25 cellular contexts compared by ENCODE assay signal in the genomic region with DNA sequence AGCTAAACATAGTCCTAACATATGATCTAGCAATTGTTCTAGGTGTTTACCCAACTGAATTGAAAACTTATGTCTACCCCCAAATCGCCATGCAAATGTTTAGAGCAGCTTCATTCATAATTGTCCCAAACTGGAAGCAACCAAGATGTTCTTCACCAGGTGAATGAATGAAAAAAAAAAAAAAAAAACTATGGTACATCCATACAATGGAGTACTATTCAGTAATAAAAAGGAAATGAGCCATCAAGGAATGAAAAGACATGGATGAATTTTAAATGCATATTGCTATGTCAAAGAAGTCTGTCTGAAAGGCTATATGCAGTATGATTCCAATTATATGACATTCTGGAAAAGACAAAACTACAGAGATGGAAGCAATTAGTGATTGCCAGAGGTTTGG.
"Had no signal": no experiment of that assay in that cellular context is flagged by ENCODE, and none has a peak within 500 bp of the region (broad histone marks: within the 10 kb centered on the region; RNA-seq: fewer than 3 reads in every experiment).

No MANE protein-coding gene starts in this region.

- H3K4me1 Mint-ChIP-seq: naive B cell, nephron had no signal

- H3K9me3 Mint-ChIP-seq: dendritic cell treated with granulocyte-macrophage colony-stimulating factor and Interleukin-4, amounts not matched to agents 40 ng/mL and 50 ng/mL, for 4 days had no signal

- H3K27ac ChIP-seq: esophagus squamous epithelium, lower lobe of right lung, neural progenitor cell, prostate gland, right atrium auricular region, suprapubic skin, upper lobe of right lung, uterus had no signal

- H3K4me1 ChIP-seq: lower lobe of right lung, neural progenitor cell, prostate gland, right atrium auricular region, suprapubic skin, upper lobe of right lung, uterus had no signal

- H3K36me3 ChIP-seq: esophagus squamous epithelium, lower lobe of right lung, neural progenitor cell, prostate gland, right atrium auricular region, suprapubic skin, transverse colon, upper lobe of right lung, uterus had no signal

- H3K9me3 ChIP-seq: esophagus squamous epithelium, lower lobe of right lung, prostate gland, suprapubic skin, transverse colon, upper lobe of right lung, uterus had no signal

- ATAC-seq: left ventricle myocardium superior; lower lobe of right lung; sciatic nerve; stimulated activated naive CD8-positive, alpha-beta T cell treated with anti-CD3 and anti-CD28 coated beads, Interleukin-15, amount 100 ng/mL, for 72 hours; upper lobe of right lung had no signal

- H3K4me3 Mint-ChIP-seq: dendritic cell treated with granulocyte-macrophage colony-stimulating factor and Interleukin-4, amounts not matched to agents 40 ng/mL and 50 ng/mL, for 4 days; endodermal cell; naive B cell; nephron; neural progenitor cell; stimulated activated naive CD8-positive, alpha-beta T cell treated with anti-CD3 and anti-CD28 coated beads, Interleukin-15, amount 100 ng/mL, for 72 hours had no signal

- H3K27me3 ChIP-seq: esophagus squamous epithelium, neural progenitor cell, right atrium auricular region, suprapubic skin, transverse colon, upper lobe of right lung, uterus had no signal

- H3K4me3 ChIP-seq: esophagus squamous epithelium, lower lobe of right lung, neural progenitor cell, prostate gland, right atrium auricular region, smooth muscle cell, suprapubic skin, transverse colon, upper lobe of right lung, uterus had no signal

- DNase-seq: effector CD8-positive, alpha-beta T cell; endodermal cell; erythroblast; esophagus squamous epithelium; head of caudate nucleus; left ventricle myocardium superior; lower lobe of right lung; naive B cell; stimulated activated CD4-positive, alpha-beta T cell treated with anti-CD3 and anti-CD28 coated beads, Interleukin-12 subunit alpha, Interleukin-12 subunit beta, amount 100 ng/mL, for 4 hours; stimulated activated CD4-positive, alpha-beta T cell treated with anti-CD3 and anti-CD28 coated beads, Interleukin-1b, Interleukin-23, amount 100 ng/mL, for 48 hours; stimulated activated CD4-positive, alpha-beta T cell treated with anti-CD3 and anti-CD28 coated beads, Interleukin-4, amount 100 ng/mL, for 1 hour; stimulated activated CD8-positive, alpha-beta memory T cell treated with anti-CD3 and anti-CD28 coated beads, Interleukin-4, amount 100 ng/mL, for 48 hours; stimulated activated naive CD4-positive, alpha-beta T cell; stimulated activated naive CD8-positive, alpha-beta T cell treated with anti-CD3 and anti-CD28 coated beads, Interleukin-15, amount 100 ng/mL, for 72 hours; transverse colon; upper lobe of right lung; uterus had no signal

- H3K27ac Mint-ChIP-seq: dendritic cell treated with granulocyte-macrophage colony-stimulating factor and Interleukin-4, amounts not matched to agents 40 ng/mL and 50 ng/mL, for 4 days; endodermal cell; naive B cell; nephron; neural progenitor cell; stimulated activated naive CD8-positive, alpha-beta T cell treated with anti-CD3 and anti-CD28 coated beads, Interleukin-15, amount 100 ng/mL, for 72 hours had no signal

- H3K36me3 Mint-ChIP-seq: neural progenitor cell had no signal

- H3K27me3 Mint-ChIP-seq: dendritic cell treated with granulocyte-macrophage colony-stimulating factor and Interleukin-4, amounts not matched to agents 40 ng/mL and 50 ng/mL, for 4 days; naive B cell; stimulated activated naive CD8-positive, alpha-beta T cell treated with anti-CD3 and anti-CD28 coated beads, Interleukin-15, amount 100 ng/mL, for 72 hours had no signal
